ENCODE assay signal across 26 cellular contexts in the genomic region with DNA sequence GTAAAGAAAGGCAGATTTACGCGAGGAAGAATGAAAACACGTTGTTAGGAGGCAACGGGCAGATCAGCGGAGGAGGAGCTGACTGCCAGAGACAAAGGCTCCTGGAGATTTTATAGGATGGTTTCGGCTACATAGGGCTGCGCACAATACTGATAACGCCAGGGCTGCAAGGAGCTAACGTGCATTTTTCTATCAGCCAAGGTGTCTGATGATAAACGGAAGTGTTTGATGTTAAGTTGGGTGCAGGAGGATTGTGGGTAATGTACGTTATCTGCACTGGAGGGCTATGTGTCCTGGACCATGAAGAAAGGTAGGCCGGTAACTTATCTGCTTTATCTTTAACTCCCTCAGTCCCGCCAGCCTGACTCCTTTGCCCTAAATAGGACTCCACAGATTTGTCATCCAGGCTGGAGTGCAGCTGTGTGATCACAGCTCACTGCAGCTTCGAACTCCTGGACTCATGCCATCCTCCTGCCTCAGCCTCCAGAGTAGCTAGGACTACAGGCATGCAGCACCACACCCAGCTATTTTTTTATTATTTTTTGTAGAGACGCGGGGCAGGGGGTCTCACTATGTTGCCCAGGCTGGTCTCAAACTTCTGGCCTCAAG. TPM values are rescaled to one million over a fixed set of nuclear protein-coding genes. Genes with fewer than 3 reads are reported as not detected.
A peak's percentile ranks its signal among the peaks of the same experiment; 100 is the strongest.
DNase-seq lines count a peak whose midpoint lies in the region; ATAC-seq, FAIRE-seq and TF ChIP-seq lines count a peak whose summit lies in the region.
"Had no signal": no experiment of that assay in that cellular context is flagged by ENCODE, and none has a peak within 500 bp of the region (broad histone marks: within the 10 kb centered on the region; RNA-seq: fewer than 3 reads in every experiment).

No MANE protein-coding gene starts in this region.

- TF ChIP-seq CTCF in K562 (IDR thresholded peaks at IDR 0.05 in 2 of 3, conservative IDR thresholded peaks at IDR 0.05 in 1 of 3; ENCODE audit: insufficient read depth in 2 of 3, low read depth in 1 of 3, low read length in 3 of 3) (no peak), nephron progenitor cell (IDR thresholded peaks at IDR 0.05) (no peak)

- peaks cover 18% of the 10 kb centered on the region for H3K36me3 Mint-ChIP-seq in nephron progenitor cell (ENCODE audit: low read depth)
- peaks cover 2% of the 10 kb centered on the region for H3K36me3 Mint-ChIP-seq in activated CD8-positive, alpha-beta memory T cell treated with anti-CD3 and anti-CD28 coated beads, Interleukin-2, amount 10 ng/mL, durations not matched to agents 7 days and 5 days
- H3K36me3 Mint-ChIP-seq: activated naive CD8-positive, alpha-beta T cell had no signal

- H3K4me3 ChIP-seq in Jurkat, Clone E6-1 (ENCODE audit: low read length) = no peak overlapping the region
- no peak overlapping the region for H3K4me3 ChIP-seq in K562
- H3K4me3 ChIP-seq: GM12878, Peyer's patch, SJSA1, spleen, thyroid gland had no signal

- no peak for TF ChIP-seq EP300 in K562 (IDR thresholded peaks at IDR 0.05; ENCODE audit: low read length)

- H3K27ac Mint-ChIP-seq in nephron progenitor cell = peak overlapping the region; percentile 41
- no peak overlapping the region for H3K27ac Mint-ChIP-seq in activated CD8-positive, alpha-beta memory T cell treated with anti-CD3 and anti-CD28 coated beads, Interleukin-2, amount 10 ng/mL, durations not matched to agents 7 days and 5 days
- H3K27ac Mint-ChIP-seq: activated naive CD8-positive, alpha-beta T cell; stimulated activated naive CD8-positive, alpha-beta T cell treated with anti-CD3 and anti-CD28 coated beads, Interleukin-15, Interleukin-2, amounts not matched to agents 100 ng/mL and 50 ng/mL, for 24 hours; T-helper 1 cell treated with Interleukin-12 subunit alpha and Interleukin-12 subunit beta and Interleukin-4 antibody, amounts not matched to agents 30 μg/mL and 1 μg/mL, for 36 hours had no signal

- H3K4me2 ChIP-seq in K562 (ENCODE audit: insufficient read depth, low read length) = peak overlapping the region; percentile 60

- no peaks in the 10 kb centered on the region for H3K27me3 Mint-ChIP-seq in nephron progenitor cell (ENCODE audit: low read depth, poor library complexity)
- no peaks in the 10 kb centered on the region for H3K27me3 Mint-ChIP-seq in activated CD8-positive, alpha-beta memory T cell treated with anti-CD3 and anti-CD28 coated beads, Interleukin-2, amount 10 ng/mL, durations not matched to agents 7 days and 5 days
- H3K27me3 Mint-ChIP-seq: activated CD4-positive, alpha-beta T cell treated with anti-CD3 and anti-CD28 coated beads, Interleukin-2, amount 10 ng/mL, durations not matched to agents 24 days and 14 days; activated naive CD8-positive, alpha-beta T cell; stimulated activated naive CD8-positive, alpha-beta T cell treated with anti-CD3 and anti-CD28 coated beads, Interleukin-15, Interleukin-2, amounts not matched to agents 100 ng/mL and 50 ng/mL, for 24 hours had no signal

- no peaks in the 10 kb centered on the region for H3K9me1 ChIP-seq in K562 (ENCODE audit: control insufficient read depth, insufficient read depth, low read length)

- 5% methylated on average over 16 of the region's 16 CpGs for WGBS in K562 (ENCODE audit: insufficient coverage, low coverage, missing lambda C conversion rate)

- peak overlapping the region; percentile 58; the same call in 1 of the 2 replicates for H2AFZ ChIP-seq in K562 (ENCODE audit: low read depth, low read length)

- H3K9ac ChIP-seq in K562 (ENCODE audit: insufficient read depth in 1 of 2, low read depth in 2 of 2, low read length in 2 of 2) = no peak overlapping the region

- no peaks in the 10 kb centered on the region for H3K9me3 ChIP-seq in K562 (replicated peaks; ENCODE audit: control insufficient read depth, insufficient read depth, low read depth, low read length)
- H3K9me3 ChIP-seq: Peyer's patch, SJSA1, spleen, thyroid gland had no signal

- FAIRE-seq in K562 (lab: Jason Lieb, UNC) = peak; percentile 52
- FAIRE-seq: GM12878, GM19239, kidney had no signal

- in situ Hi-C loops in K562 (cut with MboI) = no loop called here

- ATAC-seq in K562 = peak; percentile 52
- ATAC-seq in GM21786 (IDR thresholded peaks at IDR 0.05; ENCODE audit: unreplicated experiment) = no peak
- no peak for ATAC-seq in activated CD8-positive, alpha-beta memory T cell treated with anti-CD3 and anti-CD28 coated beads, Interleukin-2, amount 10 ng/mL, durations not matched to agents 7 days and 5 days
- ATAC-seq: GM12878 had no signal

- POLR2A ChIA-PET in K562 (lab: Yijun Ruan, JAX) = interaction anchor here (0.6 to 1.3 kb wide), 2 partner anchors 16 to 1458 kb away, joined by 3 read pairs; no protein-coding TSS in a partner anchor

- intact Hi-C loops in K562 (cut with micrococcal nuclease) = no loop called here

- no peak overlapping the region for H3K27ac ChIP-seq in K562 (ENCODE audit: extremely low read depth, low read depth, low read length)
- H3K27ac ChIP-seq: Peyer's patch, SJSA1, spleen, thyroid gland had no signal

- no TSS peak for BruUV-seq in K562 (replicated peaks; lab: Mats Ljungman, UMichigan)

- DNase-seq in ELR (ENCODE audit: low read depth) (peak; percentile 20), K562 (ENCODE audit: extremely low read depth in 1 of 4, low spot score in 3 of 4) (peak; percentile 37 to 72 (median 44)), nephron progenitor cell (no peak), DMS53 (lab: John Stamatoyannopoulos, UW) (no peak), NCI-H446 treated with DMSO at 0.1 percent for 48 hours (lab: John Stamatoyannopoulos, UW) (no peak)
- peak; percentile 38 for DNase-seq in Jurkat, Clone E6-1 (ENCODE audit: low read depth, low spot score)
- no peak for DNase-seq in activated CD8-positive, alpha-beta memory T cell treated with anti-CD3 and anti-CD28 coated beads, Interleukin-2, amount 10 ng/mL, durations not matched to agents 7 days and 5 days
- DNase-seq: activated CD4-positive, alpha-beta T cell treated with anti-CD3 and anti-CD28 coated beads, Interleukin-2, amount 10 ng/mL, durations not matched to agents 24 days and 14 days; effector CD8-positive, alpha-beta T cell; erythroblast; KBM-7; kidney; NCI-H2029; nucleus accumbens; Peyer's patch; spleen; stimulated activated CD4-positive, alpha-beta T cell treated with anti-CD3 and anti-CD28 coated beads, Interleukin-4, amount 100 ng/mL, for 1 hour; thyroid gland had no signal

- H4K20me1 ChIP-seq in K562 (replicated peaks; ENCODE audit: control insufficient read depth, insufficient read depth, low read length) = no peaks in the 10 kb centered on the region

- H3K9me3 Mint-ChIP-seq in nephron progenitor cell = no peaks in the 10 kb centered on the region
- H3K9me3 Mint-ChIP-seq in activated CD8-positive, alpha-beta memory T cell treated with anti-CD3 and anti-CD28 coated beads, Interleukin-2, amount 10 ng/mL, durations not matched to agents 7 days and 5 days (ENCODE audit: low read depth) = no peaks in the 10 kb centered on the region
- H3K9me3 Mint-ChIP-seq: activated CD4-positive, alpha-beta T cell treated with anti-CD3 and anti-CD28 coated beads, Interleukin-2, amount 10 ng/mL, durations not matched to agents 24 days and 14 days; activated T-helper 1 cell treated with anti-CD3 and anti-CD28 coated beads, Interleukin-12 subunit alpha, Interleukin-12 subunit beta, Interleukin-2, Interleukin-4 antibody, amounts not matched to agents 30 ng/mL and 10 ng/mL and 1 ng/mL, durations not matched to agents 14 hours and 24 hours and 36 hours; stimulated activated naive CD8-positive, alpha-beta T cell treated with anti-CD3 and anti-CD28 coated beads, Interleukin-15, Interleukin-2, amounts not matched to agents 100 ng/mL and 50 ng/mL, for 24 hours; T-helper 1 cell treated with Interleukin-12 subunit alpha and Interleukin-12 subunit beta and Interleukin-4 antibody, amounts not matched to agents 30 μg/mL and 1 μg/mL, for 36 hours had no signal

- H3K4me1 Mint-ChIP-seq in nephron progenitor cell = peaks cover 20% of the 10 kb centered on the region
- H3K4me1 Mint-ChIP-seq in activated CD8-positive, alpha-beta memory T cell treated with anti-CD3 and anti-CD28 coated beads, Interleukin-2, amount 10 ng/mL, durations not matched to agents 7 days and 5 days = peaks cover 5% of the 10 kb centered on the region

- CTCF ChIA-PET in K562 (lab: Yijun Ruan, JAX; ENCODE audit: low intra/inter-chr PET ratio) = interaction anchor here (0.9 kb wide), 1 partner anchor 82 kb away, joined by 3 read pairs; no protein-coding TSS in a partner anchor
- CTCF ChIA-PET in activated CD8-positive, alpha-beta memory T cell treated with anti-CD3 and anti-CD28 coated beads, Interleukin-2, amount 10 ng/mL, durations not matched to agents 7 days and 5 days (lab: Charles Lee) = interaction anchor here (1.0 kb wide), 1 partner anchor 14 kb away, joined by 5 read pairs; no protein-coding TSS in a partner anchor

- H3K79me2 ChIP-seq in K562 (ENCODE audit: control insufficient read depth, insufficient read depth, low read length) = no peaks in the 10 kb centered on the region

- H3K36me3 ChIP-seq in K562 (ENCODE audit: control insufficient read depth, insufficient read depth, low read length) = peaks cover 15% of the 10 kb centered on the region; the same call in 1 of the 3 replicates

- peaks cover 9 to 12% of the 10 kb centered on the region in 2 experiments; a peak in 4 of 5 replicates for H3K4me1 ChIP-seq in K562 (replicated peaks in 1 of 2; ENCODE audit: control insufficient read depth in 2 of 2, insufficient read depth in 2 of 2, low read length in 2 of 2)
- H3K4me1 ChIP-seq: Peyer's patch, SJSA1, thyroid gland had no signal

- H3K4me3 Mint-ChIP-seq in nephron progenitor cell = no peak overlapping the region
- no peak overlapping the region for H3K4me3 Mint-ChIP-seq in activated CD8-positive, alpha-beta memory T cell treated with anti-CD3 and anti-CD28 coated beads, Interleukin-2, amount 10 ng/mL, durations not matched to agents 7 days and 5 days
- H3K4me3 Mint-ChIP-seq: activated CD4-positive, alpha-beta T cell treated with anti-CD3 and anti-CD28 coated beads, Interleukin-2, amount 10 ng/mL, durations not matched to agents 24 days and 14 days; activated naive CD8-positive, alpha-beta T cell; activated T-helper 1 cell treated with anti-CD3 and anti-CD28 coated beads, Interleukin-12 subunit alpha, Interleukin-12 subunit beta, Interleukin-2, Interleukin-4 antibody, amounts not matched to agents 30 ng/mL and 10 ng/mL and 1 ng/mL, durations not matched to agents 14 hours and 24 hours and 36 hours; stimulated activated naive CD8-positive, alpha-beta T cell treated with anti-CD3 and anti-CD28 coated beads, Interleukin-15, Interleukin-2, amounts not matched to agents 100 ng/mL and 50 ng/mL, for 24 hours; T-helper 1 cell treated with Interleukin-12 subunit alpha and Interleukin-12 subunit beta and Interleukin-4 antibody, amounts not matched to agents 30 μg/mL and 1 μg/mL, for 36 hours had no signal

- no peak for TF ChIP-seq POLR2A in K562 (conservative IDR thresholded peaks at IDR 0.05)

- TF ChIP-seq RAD21 in K562 (CRISPR knock-in tag; conservative IDR thresholded peaks at IDR 0.05 in 1 of 2, IDR thresholded peaks at IDR 0.05 in 1 of 2) = no peak

- H3K27me3 ChIP-seq in K562 (ENCODE audit: control insufficient read depth in 2 of 2, insufficient read depth in 2 of 2, low read length in 2 of 2) = peaks cover 0 to 3% of the 10 kb centered on the region in 2 experiments; a peak in 1 of 5 replicates
- H3K27me3 ChIP-seq: Peyer's patch, SJSA1, spleen, thyroid gland had no signal

RNA-seq across cellular contexts. Expression of gene SETD4, which starts 29.6 kb away (rescaled TPM):
- 14.8 TPM for polyA plus RNA-seq in Jurkat, Clone E6-1 (2012; ENCODE audit: insufficient read depth, insufficient read length)
- total RNA-seq in K562 (2011; cell fraction: chromatin; rRNA removed; ENCODE audit: low replicate concordance) = 72.3 and 98.7 TPM in 2 replicates
- total RNA-seq in K562 (2011; cell fraction: nucleolus; rRNA removed) = 43.0 and 50.5 TPM in 2 replicates
- total RNA-seq in K562 (2011; cell fraction: nucleoplasm; rRNA removed) = 68.0 and 93.6 TPM in 2 replicates
- total RNA-seq in K562 (2014; rRNA removed) (16.0 and 16.1 TPM in 2 replicates), K562 (2014; rRNA removed; fragmentation: Illumina TruSeq; extraction: Trizol) (25.7 and 27.1 TPM in 2 replicates), K562 (2015; rRNA removed; fragmentation: Illumina TruSeq; extraction: Trizol) (23.6 and 23.9 TPM in 2 replicates), K562 (2021) (23.5 and 27.0 TPM in 2 replicates)
- polyA plus RNA-seq in K562 (2011; rRNA removed) (20.1 and 24.5 TPM in 2 replicates), K562 (2014; fragmentation: Illumina TruSeq; extraction: Trizol) (26.2 and 27.4 TPM in 2 replicates), K562 (2014; fragmentation: Nextera tagmentation; extraction: Ambion mirVana) (10 to 100 TPM; 49.2 to 51.3 TPM), K562 (2014; rRNA removed) (31.7 and 32.5 TPM in 2 replicates)
- 11.7 and 14.6 TPM in 2 replicates for polyA plus RNA-seq in K562 (2011; cell fraction: cytosol; rRNA removed)
- polyA plus RNA-seq in K562 (2011; cell fraction: nucleus; rRNA removed) = 43.3 and 46.0 TPM in 2 replicates
- 12.9 and 14.2 TPM in 2 replicates for polyA plus RNA-seq in K562 (2012)
- 22.6 and 27.8 TPM in 2 replicates for polyA minus RNA-seq in K562 (2011; rRNA and poly(A)+ RNA removed)
- polyA minus RNA-seq in K562 (2011; cell fraction: cytosol; rRNA and poly(A)+ RNA removed) = 10.6 and 18.2 TPM in 2 replicates
- polyA minus RNA-seq in K562 (2011; cell fraction: nucleus; rRNA and poly(A)+ RNA removed) = 23.3 and 29.3 TPM in 2 replicates
- total RNA-seq in activated CD8-positive, alpha-beta memory T cell treated with anti-CD3 and anti-CD28 coated beads, Interleukin-2, amount 10 ng/mL, durations not matched to agents 7 days and 5 days = 10 to 100 TPM; 17.9 to 20.9 TPM

RNA-seq across cellular contexts. Expression of gene CBR1, which starts 39.1 kb away (rescaled TPM):
- polyA plus RNA-seq in Jurkat, Clone E6-1 (2012; ENCODE audit: insufficient read depth, insufficient read length) = not detected
- 5.1 and 7.5 TPM in 2 replicates for total RNA-seq in K562 (2011; cell fraction: chromatin; rRNA removed; ENCODE audit: low replicate concordance)
- total RNA-seq in K562 (2011; cell fraction: nucleolus; rRNA removed) = 8.3 and 10.5 TPM in 2 replicates
- 8.5 and 9.1 TPM in 2 replicates for total RNA-seq in K562 (2011; cell fraction: nucleoplasm; rRNA removed)
- total RNA-seq in K562 (2014; rRNA removed) (33.8 and 37.3 TPM in 2 replicates), K562 (2014; rRNA removed; fragmentation: Illumina TruSeq; extraction: Trizol) (9.5 and 12.6 TPM in 2 replicates), K562 (2015; rRNA removed; fragmentation: Illumina TruSeq; extraction: Trizol) (15.4 and 15.6 TPM in 2 replicates), K562 (2021) (15.1 and 17.6 TPM in 2 replicates)
- polyA plus RNA-seq in K562 (2011; rRNA removed) (14.8 and 21.8 TPM in 2 replicates), K562 (2014; fragmentation: Illumina TruSeq; extraction: Trizol) (9.3 and 10.0 TPM in 2 replicates), K562 (2014; fragmentation: Nextera tagmentation; extraction: Ambion mirVana) (1 to 10 TPM; 2.5 to 5.5 TPM), K562 (2014; rRNA removed) (21.5 and 29.6 TPM in 2 replicates)
- 21.5 and 101 TPM in 2 replicates for polyA plus RNA-seq in K562 (2011; cell fraction: cytosol; rRNA removed)
- polyA plus RNA-seq in K562 (2011; cell fraction: nucleus; rRNA removed) = 16.1 and 19.9 TPM in 2 replicates
- 12.9 and 16.1 TPM in 2 replicates for polyA plus RNA-seq in K562 (2012)
- 6.4 and 9.5 TPM in 2 replicates for polyA minus RNA-seq in K562 (2011; rRNA and poly(A)+ RNA removed)
- polyA minus RNA-seq in K562 (2011; cell fraction: cytosol; rRNA and poly(A)+ RNA removed) = 6.2 and 7.5 TPM in 2 replicates
- polyA minus RNA-seq in K562 (2011; cell fraction: nucleus; rRNA and poly(A)+ RNA removed) = 6.5 and 8.0 TPM in 2 replicates
- 10 to 100 TPM; 47.8 to 52.3 TPM for total RNA-seq in activated CD8-positive, alpha-beta memory T cell treated with anti-CD3 and anti-CD28 coated beads, Interleukin-2, amount 10 ng/mL, durations not matched to agents 7 days and 5 days

Comparison
In these comparisons a context has a peak if more than half of its experiments do, and no peak if none do; other contexts are left out.
1. DNase-seq: peak in ELR (single experiment), Jurkat, Clone E6-1 (single experiment) and K562 (4 of 4); none in nephron progenitor cell (single experiment), DMS53 (single experiment), activated CD8-positive, alpha-beta memory T cell treated with anti-CD3 and anti-CD28 coated beads, Interleukin-2, amount 10 ng/mL, durations not matched to agents 7 days and 5 days (single experiment) and NCI-H446 treated with DMSO at 0.1 percent for 48 hours (single experiment).